ENCODE assay signal across 18 cellular contexts in the genomic region with DNA sequence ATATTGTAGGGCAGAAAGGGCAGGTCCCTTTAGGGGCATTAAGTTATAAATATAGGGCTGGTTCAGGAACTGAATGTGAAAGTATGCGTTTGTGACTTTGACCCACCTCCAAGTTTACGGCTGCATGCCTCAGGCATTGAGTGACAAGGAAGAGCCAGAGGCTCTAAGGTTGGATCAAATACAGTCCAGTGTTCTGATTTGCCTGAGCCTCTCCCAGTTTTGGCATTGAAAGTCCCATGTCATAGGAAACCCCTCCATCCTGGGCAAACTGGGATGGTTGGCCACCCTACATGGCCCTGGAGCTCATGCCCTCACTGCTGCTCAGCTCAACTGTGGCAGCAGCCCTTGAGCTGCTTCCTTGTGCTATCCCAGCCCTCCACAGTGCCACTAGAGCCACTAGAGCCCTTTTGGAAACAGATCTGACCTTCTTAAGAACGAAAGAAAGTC. TPM values are rescaled to one million over a fixed set of nuclear protein-coding genes. Genes with fewer than 3 reads are reported as not detected.
DNase-seq lines count a peak whose midpoint lies in the region; ATAC-seq and TF ChIP-seq lines count a peak whose summit lies in the region.
"Had no signal": no experiment of that assay in that cellular context is flagged by ENCODE, and none has a peak within 500 bp of the region (broad histone marks: within the 10 kb centered on the region; RNA-seq: fewer than 3 reads in every experiment).

No MANE protein-coding gene starts in this region.

- H3K27ac Mint-ChIP-seq in WTC11, result peak overlapping the region; percentile 23
- H3K27ac Mint-ChIP-seq: activated CD4-positive, alpha-beta memory T cell treated with anti-CD3 and anti-CD28 coated beads, Interleukin-2, amount 10 ng/mL, durations not matched to agents 7 days and 5 days; activated naive CD8-positive, alpha-beta T cell treated with anti-CD3 and anti-CD28 coated beads, Interleukin-2, amount 50 U/mL, for 24 hours; activated T-cell treated with anti-CD3 and anti-CD28 coated beads, Interleukin-2, amount 50 U/mL, for 72 hours; stimulated activated naive CD8-positive, alpha-beta T cell treated with anti-CD3 and anti-CD28 coated beads, Interleukin-15, Interleukin-2, amounts not matched to agents 100 ng/mL and 50 ng/mL, for 24 hours had no signal

- DNase-seq in WTC11 (ENCODE audit: low spot score) (no peak), mucosa of descending colon (peak in 1 of 3 donors; percentile 76), mucosa of gallbladder (ENCODE audit: low spot score) (no peak)
- DNase-seq: activated CD4-positive, alpha-beta memory T cell treated with anti-CD3 and anti-CD28 coated beads, Interleukin-2, amount 10 ng/mL, durations not matched to agents 7 days and 5 days; activated naive CD8-positive, alpha-beta T cell treated with anti-CD3 and anti-CD28 coated beads, Interleukin-2, amount 50 U/mL, for 24 hours; activated T-cell treated with anti-CD3 and anti-CD28 coated beads, Interleukin-2, amount 50 U/mL, for 72 hours; caudate nucleus; effector CD4-positive, alpha-beta T cell; H7; NCI-H2107; NCI-H526 treated with DMSO at 0.1 percent for 48 hours had no signal

- no peak overlapping the region for H3K4me3 ChIP-seq in mucosa of descending colon

- no peaks in the 10 kb centered on the region for H3K27me3 Mint-ChIP-seq in WTC11 (ENCODE audit: low read depth)
- H3K27me3 Mint-ChIP-seq: activated CD4-positive, alpha-beta memory T cell treated with anti-CD3 and anti-CD28 coated beads, Interleukin-2, amount 10 ng/mL, durations not matched to agents 7 days and 5 days; activated naive CD8-positive, alpha-beta T cell treated with anti-CD3 and anti-CD28 coated beads, Interleukin-2, amount 50 U/mL, for 24 hours; naive thymus-derived CD8-positive, alpha-beta T cell; stimulated activated naive CD8-positive, alpha-beta T cell treated with anti-CD3 and anti-CD28 coated beads, Interleukin-15, Interleukin-2, amounts not matched to agents 100 ng/mL and 50 ng/mL, for 24 hours had no signal

- H3K36me3 ChIP-seq in mucosa of descending colon (ENCODE audit: low read depth), result no peaks in the 10 kb centered on the region

- intact Hi-C loops in mucosa of descending colon (cut with DNase I, micrococcal nuclease), result no loop called here

- CTCF ChIA-PET in WTC11 (lab: Charles Lee), result interaction anchor here (1.4 to 2.8 kb wide), 2 partner anchors 27 to 28 kb away, joined by 4 to 15 read pairs; no protein-coding TSS in a partner anchor

- no peaks in the 10 kb centered on the region for H3K9me3 Mint-ChIP-seq in WTC11
- H3K9me3 Mint-ChIP-seq: activated CD4-positive, alpha-beta memory T cell treated with anti-CD3 and anti-CD28 coated beads, Interleukin-2, amount 10 ng/mL, durations not matched to agents 7 days and 5 days; activated naive CD8-positive, alpha-beta T cell treated with anti-CD3 and anti-CD28 coated beads, Interleukin-2, amount 50 U/mL, for 24 hours; activated T-cell treated with anti-CD3 and anti-CD28 coated beads, Interleukin-2, amount 50 U/mL, for 72 hours; naive thymus-derived CD8-positive, alpha-beta T cell; stimulated activated naive CD8-positive, alpha-beta T cell treated with anti-CD3 and anti-CD28 coated beads, Interleukin-15, Interleukin-2, amounts not matched to agents 100 ng/mL and 50 ng/mL, for 24 hours had no signal

- no peak overlapping the region for H3K4me3 Mint-ChIP-seq in WTC11
- H3K4me3 Mint-ChIP-seq: activated CD4-positive, alpha-beta memory T cell treated with anti-CD3 and anti-CD28 coated beads, Interleukin-2, amount 10 ng/mL, durations not matched to agents 7 days and 5 days; activated naive CD8-positive, alpha-beta T cell treated with anti-CD3 and anti-CD28 coated beads, Interleukin-2, amount 50 U/mL, for 24 hours; activated T-cell treated with anti-CD3 and anti-CD28 coated beads, Interleukin-2, amount 50 U/mL, for 72 hours; naive thymus-derived CD8-positive, alpha-beta T cell; stimulated activated naive CD8-positive, alpha-beta T cell treated with anti-CD3 and anti-CD28 coated beads, Interleukin-15, Interleukin-2, amounts not matched to agents 100 ng/mL and 50 ng/mL, for 24 hours had no signal

- peak overlapping the region; percentile 61 for H3K27ac ChIP-seq in 22Rv1

- POLR2A ChIA-PET in WTC11 (lab: Charles Lee), result no interaction called here

- H3K9me3 ChIP-seq in mucosa of descending colon, result no peaks in the 10 kb centered on the region

- peaks cover 73% of the 10 kb centered on the region for H3K4me1 Mint-ChIP-seq in WTC11

- peaks cover 54% of the 10 kb centered on the region for H3K4me1 ChIP-seq in mucosa of descending colon (ENCODE audit: low read depth)

- TF ChIP-seq CTCF in 22Rv1 (IDR thresholded peaks at IDR 0.05), result no peak
- TF ChIP-seq CTCF in WTC11 (IDR thresholded peaks at IDR 0.05), result no peak
- no peak for TF ChIP-seq CTCF in mucosa of descending colon (IDR thresholded peaks at IDR 0.05)

- ATAC-seq in GM21447 (IDR thresholded peaks at IDR 0.05; ENCODE audit: unreplicated experiment) (peak; percentile 68), WTC11 (no peak), mucosa of descending colon (peak; percentile 83), GM18511 (IDR thresholded peaks at IDR 0.05; ENCODE audit: unreplicated experiment) (no peak), GM18498 (IDR thresholded peaks at IDR 0.05; ENCODE audit: unreplicated experiment) (no peak), GM19328 (IDR thresholded peaks at IDR 0.05; ENCODE audit: unreplicated experiment) (no peak)
- ATAC-seq: activated naive CD8-positive, alpha-beta T cell treated with anti-CD3 and anti-CD28 coated beads, Interleukin-2, amount 50 U/mL, for 24 hours; activated T-cell treated with anti-CD3 and anti-CD28 coated beads, Interleukin-2, amount 50 U/mL, for 72 hours; naive thymus-derived CD8-positive, alpha-beta T cell had no signal

- H3K36me3 Mint-ChIP-seq in WTC11, result peaks cover 26% of the 10 kb centered on the region

TF ChIP-seq in WTC11, 78 proteins besides CTCF, POLR2A, EP300 and RAD21:
- TF ChIP-seq ATF1 (CRISPR knock-in tag; IDR thresholded peaks at IDR 0.05) (no peak), ZNF317 (CRISPR knock-in tag; IDR thresholded peaks at IDR 0.05; ENCODE audit: borderline replicate concordance, low read depth) (no peak), TP53 (CRISPR knock-in tag; IDR thresholded peaks at IDR 0.05) (no peak), ZNF263 (CRISPR knock-in tag; IDR thresholded peaks at IDR 0.05; ENCODE audit: low read depth) (no peak), ZNF423 (CRISPR knock-in tag; IDR thresholded peaks at IDR 0.05) (no peak)
TF ChIP-seq in WTC11: peak in this region for 0.

RNA-seq across cellular contexts. Expression of a gene that starts 29.9 kb away (rescaled TPM):
- 61.6 to 74.5 TPM (median 73.9 TPM) in 3 replicates for total RNA-seq in WTC11 (2021)
- total RNA-seq in mucosa of descending colon, result 100 to 1,000 TPM; 181 to 317 (median 281) TPM
- total RNA-seq in mucosa of gallbladder, result 23.7 TPM

Comparison
In these comparisons a context has a peak if more than half of its experiments do, and no peak if none do; other contexts are left out.
1. ATAC-seq: peak in GM21447 (single experiment) and mucosa of descending colon (single experiment); none in WTC11 (single experiment), GM18511 (single experiment), GM18498 (single experiment) and GM19328 (single experiment).